ENCODE assay signal across 36 cellular contexts in genomic region chr12:65799331-65799730, GRCh38. TPM values are rescaled to one million over a fixed set of nuclear protein-coding genes. Genes with fewer than 3 reads are reported as not detected.
"Had no signal": no experiment of that assay in that cellular context is flagged by ENCODE, and none has a peak within 500 bp of the region (broad histone marks: within the 10 kb centered on the region; RNA-seq: fewer than 3 reads in every experiment).

No MANE protein-coding gene starts in this region.

- H3K4me1 Mint-ChIP-seq: activated B cell treated with CpG ODN at 0.5 μM for 24 hours; activated CD4-positive, alpha-beta memory T cell treated with anti-CD3 and anti-CD28 coated beads, Interleukin-2, amount 10 ng/mL, durations not matched to agents 7 days and 5 days; activated CD4-positive, alpha-beta T cell treated with anti-CD3 and anti-CD28 coated beads, Interleukin-2, amount 10 ng/mL, durations not matched to agents 24 days and 14 days; activated CD8-positive, alpha-beta memory T cell treated with anti-CD3 and anti-CD28 coated beads, Interleukin-2, amount 10 ng/mL, durations not matched to agents 7 days and 5 days; activated naive CD8-positive, alpha-beta T cell treated with anti-CD3 and anti-CD28 coated beads for 36 hours; activated T-helper 17 cell treated with anti-CD3 and anti-CD28 coated beads, Interleukin-2, amount 50 U/mL, for 72 hours; central memory CD8-positive, alpha-beta T cell had no signal

- H3K4me3 Mint-ChIP-seq: activated B cell treated with CpG ODN at 0.5 μM for 24 hours; activated CD4-positive, alpha-beta memory T cell treated with anti-CD3 and anti-CD28 coated beads, Interleukin-2, amount 10 ng/mL, durations not matched to agents 7 days and 5 days; activated CD4-positive, alpha-beta T cell treated with anti-CD3 and anti-CD28 coated beads, Interleukin-2, amount 10 ng/mL, durations not matched to agents 24 days and 14 days; activated CD8-positive, alpha-beta memory T cell treated with anti-CD3 and anti-CD28 coated beads, Interleukin-2, amount 10 ng/mL, durations not matched to agents 7 days and 5 days; activated CD8-positive, alpha-beta T cell treated with anti-CD3 and anti-CD28 coated beads, Interleukin-2, amount 10 ng/mL, durations not matched to agents 7 days and 5 days; activated naive CD4-positive, alpha-beta T cell treated with anti-CD3 and anti-CD28 coated beads for 36 hours; activated naive CD8-positive, alpha-beta T cell treated with anti-CD3 and anti-CD28 coated beads for 36 hours; activated T-cell treated with anti-CD3 and anti-CD28 coated beads, Interleukin-2, amount 50 U/mL, for 24 hours; activated T-cell treated with anti-CD3 and anti-CD28 coated beads, Interleukin-2, amount 50 U/mL, for 72 hours; activated T-helper 1 cell treated with anti-CD3 and anti-CD28 coated beads, Interleukin-12 subunit alpha, Interleukin-12 subunit beta, Interleukin-2, Interleukin-4 antibody, amounts not matched to agents 30 ng/mL and 10 ng/mL and 1 ng/mL, durations not matched to agents 14 hours and 24 hours and 36 hours; activated T-helper 17 cell treated with anti-CD3 and anti-CD28 coated beads, Interleukin-2, amount 50 U/mL, for 72 hours; brain; central memory CD8-positive, alpha-beta T cell; T-helper 1 cell treated with Interleukin-12 subunit alpha and Interleukin-12 subunit beta and Interleukin-4 antibody, amounts not matched to agents 30 μg/mL and 1 μg/mL, for 36 hours; T-helper 2 cell treated with Interferon-gamma antibody and Interleukin-4, amounts not matched to agents 5 μg/mL and 100 μg/mL, for 36 hours had no signal

- H3K4me1 ChIP-seq: adrenal gland, ascending aorta had no signal

- DNase-seq: activated B cell treated with CpG ODN at 0.5 μM for 24 hours; activated CD4-positive, alpha-beta memory T cell treated with anti-CD3 and anti-CD28 coated beads, Interleukin-2, amount 10 ng/mL, durations not matched to agents 7 days and 5 days; activated CD4-positive, alpha-beta T cell treated with anti-CD3 and anti-CD28 coated beads for 4 hours; activated CD4-positive, alpha-beta T cell treated with anti-CD3 and anti-CD28 coated beads, Interleukin-2, amount 10 ng/mL, durations not matched to agents 24 days and 14 days; activated CD4-positive, alpha-beta T cell treated with anti-CD3 and anti-CD28 coated beads, Interleukin-2, amount 50 U/mL, for 1 hour; activated CD4-positive, alpha-beta T cell treated with anti-CD3 and anti-CD28 coated beads, Interleukin-2, amount 50 U/mL, for 4 hours; activated CD4-positive, CD25-positive, alpha-beta regulatory T cell treated with anti-CD3 and anti-CD28 coated beads, Interleukin-2, amount 50 U/mL, for 72 hours; activated CD8-positive, alpha-beta memory T cell treated with anti-CD3 and anti-CD28 coated beads for 24 hours; activated CD8-positive, alpha-beta memory T cell treated with anti-CD3 and anti-CD28 coated beads, Interleukin-2, amount 10 ng/mL, durations not matched to agents 7 days and 5 days; activated CD8-positive, alpha-beta memory T cell treated with anti-CD3 and anti-CD28 coated beads, Interleukin-2, amount 50 U/mL, for 48 hours; activated CD8-positive, alpha-beta T cell treated with anti-CD3 and anti-CD28 coated beads, Interleukin-2, amount 10 ng/mL, durations not matched to agents 7 days and 5 days; activated effector memory CD4-positive, alpha-beta T cell treated with anti-CD3 and anti-CD28 coated beads, Interleukin-2, amount 50 U/mL, for 16 hours; activated gamma-delta T cell treated with Interleukin-2 at 50 U/mL for 16 hours; activated naive CD4-positive, alpha-beta T cell; activated naive CD4-positive, alpha-beta T cell treated with anti-CD3 and anti-CD28 coated beads for 36 hours; activated naive CD4-positive, alpha-beta T cell treated with anti-CD3 and anti-CD28 coated beads, Interleukin-2, amount 50 U/mL, for 16 hours; activated naive CD8-positive, alpha-beta T cell treated with anti-CD3 and anti-CD28 coated beads for 36 hours; activated T-cell treated with anti-CD3 and anti-CD28 coated beads, Interleukin-2, amount 50 U/mL, for 24 hours; activated T-cell treated with anti-CD3 and anti-CD28 coated beads, Interleukin-2, amount 50 U/mL, for 72 hours; adrenal gland; amniotic stem cell; caudate nucleus; cerebellar nuclear complex; T-helper 1 cell; T-helper 2 cell; T-helper 9 cell had no signal

- ATAC-seq: activated CD8-positive, alpha-beta memory T cell treated with anti-CD3 and anti-CD28 coated beads, Interleukin-2, amount 10 ng/mL, durations not matched to agents 7 days and 5 days; activated CD8-positive, alpha-beta T cell treated with anti-CD3 and anti-CD28 coated beads, Interleukin-2, amount 10 ng/mL, durations not matched to agents 7 days and 5 days; activated naive CD4-positive, alpha-beta T cell treated with anti-CD3 and anti-CD28 coated beads, Interleukin-2, amount 50 U/mL, for 72 hours; activated T-cell treated with anti-CD3 and anti-CD28 coated beads, Interleukin-2, amount 50 U/mL, for 72 hours; activated T-helper 17 cell treated with anti-CD3 and anti-CD28 coated beads, Interleukin-2, amount 50 U/mL, for 72 hours had no signal

- H3K9me3 ChIP-seq: adrenal gland, ascending aorta had no signal

- H3K36me3 ChIP-seq: adrenal gland, ascending aorta, cardiac muscle cell had no signal

- H3K27ac Mint-ChIP-seq: activated B cell treated with CpG ODN at 0.5 μM for 24 hours; activated CD4-positive, alpha-beta memory T cell treated with anti-CD3 and anti-CD28 coated beads, Interleukin-2, amount 10 ng/mL, durations not matched to agents 7 days and 5 days; activated CD4-positive, alpha-beta T cell treated with anti-CD3 and anti-CD28 coated beads, Interleukin-2, amount 10 ng/mL, durations not matched to agents 24 days and 14 days; activated CD8-positive, alpha-beta memory T cell treated with anti-CD3 and anti-CD28 coated beads, Interleukin-2, amount 10 ng/mL, durations not matched to agents 7 days and 5 days; activated CD8-positive, alpha-beta T cell treated with anti-CD3 and anti-CD28 coated beads, Interleukin-2, amount 10 ng/mL, durations not matched to agents 7 days and 5 days; activated naive CD4-positive, alpha-beta T cell treated with anti-CD3 and anti-CD28 coated beads for 36 hours; activated naive CD4-positive, alpha-beta T cell treated with anti-CD3 and anti-CD28 coated beads, Interleukin-2, amount 50 U/mL, for 72 hours; activated naive CD8-positive, alpha-beta T cell treated with anti-CD3 and anti-CD28 coated beads for 36 hours; activated T-cell treated with anti-CD3 and anti-CD28 coated beads, Interleukin-2, amount 50 U/mL, for 24 hours; activated T-cell treated with anti-CD3 and anti-CD28 coated beads, Interleukin-2, amount 50 U/mL, for 72 hours; activated T-helper 1 cell treated with anti-CD3 and anti-CD28 coated beads, Interleukin-12 subunit alpha, Interleukin-12 subunit beta, Interleukin-2, Interleukin-4 antibody, amounts not matched to agents 30 ng/mL and 10 ng/mL and 1 ng/mL, durations not matched to agents 14 hours and 24 hours and 36 hours; activated T-helper 17 cell treated with anti-CD3 and anti-CD28 coated beads, Interleukin-2, amount 50 U/mL, for 72 hours; brain; T-helper 1 cell treated with Interleukin-12 subunit alpha and Interleukin-12 subunit beta and Interleukin-4 antibody, amounts not matched to agents 30 μg/mL and 1 μg/mL, for 36 hours; T-helper 2 cell treated with Interferon-gamma antibody and Interleukin-4, amounts not matched to agents 5 μg/mL and 100 μg/mL, for 36 hours had no signal

- H3K4me3 ChIP-seq: adrenal gland, ascending aorta, cardiac muscle cell had no signal

- H3K27me3 Mint-ChIP-seq: activated B cell treated with CpG ODN at 0.5 μM for 24 hours, brain had no signal

- H3K27me3 ChIP-seq: ascending aorta had no signal

- H3K9me3 Mint-ChIP-seq: activated B cell treated with CpG ODN at 0.5 μM for 24 hours; activated CD4-positive, alpha-beta memory T cell treated with anti-CD3 and anti-CD28 coated beads, Interleukin-2, amount 10 ng/mL, durations not matched to agents 7 days and 5 days; activated CD4-positive, alpha-beta T cell treated with anti-CD3 and anti-CD28 coated beads, Interleukin-2, amount 10 ng/mL, durations not matched to agents 24 days and 14 days; activated naive CD4-positive, alpha-beta T cell treated with anti-CD3 and anti-CD28 coated beads for 36 hours; activated naive CD4-positive, alpha-beta T cell treated with anti-CD3 and anti-CD28 coated beads, Interleukin-2, amount 50 U/mL, for 72 hours; activated naive CD8-positive, alpha-beta T cell treated with anti-CD3 and anti-CD28 coated beads for 36 hours; activated T-cell treated with anti-CD3 and anti-CD28 coated beads, Interleukin-2, amount 50 U/mL, for 24 hours; activated T-cell treated with anti-CD3 and anti-CD28 coated beads, Interleukin-2, amount 50 U/mL, for 72 hours; activated T-helper 1 cell treated with anti-CD3 and anti-CD28 coated beads, Interleukin-12 subunit alpha, Interleukin-12 subunit beta, Interleukin-2, Interleukin-4 antibody, amounts not matched to agents 30 ng/mL and 10 ng/mL and 1 ng/mL, durations not matched to agents 14 hours and 24 hours and 36 hours; activated T-helper 17 cell treated with anti-CD3 and anti-CD28 coated beads, Interleukin-2, amount 50 U/mL, for 72 hours; brain; central memory CD8-positive, alpha-beta T cell; T-helper 1 cell treated with Interleukin-12 subunit alpha and Interleukin-12 subunit beta and Interleukin-4 antibody, amounts not matched to agents 30 μg/mL and 1 μg/mL, for 36 hours; T-helper 2 cell treated with Interferon-gamma antibody and Interleukin-4, amounts not matched to agents 5 μg/mL and 100 μg/mL, for 36 hours had no signal

- H3K36me3 Mint-ChIP-seq: activated CD8-positive, alpha-beta memory T cell treated with anti-CD3 and anti-CD28 coated beads, Interleukin-2, amount 10 ng/mL, durations not matched to agents 7 days and 5 days; activated naive CD4-positive, alpha-beta T cell treated with anti-CD3 and anti-CD28 coated beads, Interleukin-2, amount 50 U/mL, for 72 hours; activated naive CD8-positive, alpha-beta T cell treated with anti-CD3 and anti-CD28 coated beads for 36 hours; brain had no signal

- H3K27ac ChIP-seq: adrenal gland, ascending aorta, cardiac muscle cell, VCaP had no signal

RNA-seq across cellular contexts. Expression of gene HMGA2, which starts 25.0 kb away (rescaled TPM):
- total RNA-seq: activated B cell treated with CpG ODN at 0.5 μM for 24 hours; activated CD4-positive, alpha-beta memory T cell treated with anti-CD3 and anti-CD28 coated beads, Interleukin-2, amount 10 ng/mL, durations not matched to agents 7 days and 5 days; activated CD8-positive, alpha-beta memory T cell treated with anti-CD3 and anti-CD28 coated beads, Interleukin-2, amount 10 ng/mL, durations not matched to agents 7 days and 5 days; activated CD8-positive, alpha-beta T cell treated with anti-CD3 and anti-CD28 coated beads, Interleukin-2, amount 10 ng/mL, durations not matched to agents 7 days and 5 days; activated naive CD4-positive, alpha-beta T cell treated with anti-CD3 and anti-CD28 coated beads for 36 hours; activated naive CD8-positive, alpha-beta T cell treated with anti-CD3 and anti-CD28 coated beads for 36 hours; activated T-cell treated with anti-CD3 and anti-CD28 coated beads, Interleukin-2, amount 50 U/mL, for 72 hours; activated T-helper 17 cell treated with anti-CD3 and anti-CD28 coated beads, Interleukin-2, amount 50 U/mL, for 72 hours; ascending aorta had no signal
